In genomic region chr2:159123786-159124185, GRCh38 we compare ENCODE assay signal across 12 cellular contexts.
DNase-seq lines count a peak whose midpoint lies in the region; ATAC-seq and TF ChIP-seq lines count a peak whose summit lies in the region.
"Had no signal": no experiment of that assay in that cellular context is flagged by ENCODE, and none has a peak within 500 bp of the region (broad histone marks: within the 10 kb centered on the region; RNA-seq: fewer than 3 reads in every experiment).

No MANE protein-coding gene starts in this region.

- H3K4me1 Mint-ChIP-seq in stimulated activated effector memory CD8-positive, alpha-beta T cell treated with anti-CD3 and anti-CD28 coated beads, Interleukin-12 subunit alpha, Interleukin-12 subunit beta, amount 100 ng/mL, for 72 hours: peaks cover 28% of the 10 kb centered on the region

- ATAC-seq in stimulated activated effector memory CD8-positive, alpha-beta T cell treated with anti-CD3 and anti-CD28 coated beads, Interleukin-12 subunit alpha, Interleukin-12 subunit beta, amount 100 ng/mL, for 72 hours: no peak

- no peaks in the 10 kb centered on the region for H3K27me3 ChIP-seq in GM23248 (replicated peaks; ENCODE audit: insufficient read depth)
- H3K27me3 ChIP-seq in SJCRH30: no peaks in the 10 kb centered on the region

- peaks cover 35% of the 10 kb centered on the region for H3F3A ChIP-seq in GM23248 (ENCODE audit: insufficient read depth)

- H3K9ac ChIP-seq in GM23248: peak overlapping the region; percentile 76

- H3K36me3 ChIP-seq in GM23248 (ENCODE audit: low read depth) (no peaks in the 10 kb centered on the region), SJCRH30 (no peaks in the 10 kb centered on the region)

- no peak overlapping the region for H2AFZ ChIP-seq in GM23248

- H3K4me3 Mint-ChIP-seq in stimulated activated effector memory CD8-positive, alpha-beta T cell treated with anti-CD3 and anti-CD28 coated beads, Interleukin-12 subunit alpha, Interleukin-12 subunit beta, amount 100 ng/mL, for 72 hours: no peak overlapping the region
- H3K4me3 Mint-ChIP-seq: activated T-helper 1 cell treated with anti-CD3 and anti-CD28 coated beads, Interleukin-12 subunit alpha, Interleukin-12 subunit beta, Interleukin-2, Interleukin-4 antibody, amounts not matched to agents 30 ng/mL and 10 ng/mL and 1 ng/mL, durations not matched to agents 14 hours and 24 hours and 36 hours had no signal

- DNase-seq in GM23248: no peak
- no peak for DNase-seq in RWPE1 (ENCODE audit: low spot score)
- DNase-seq in islet precursor cell: peak; percentile 51
- DNase-seq in stimulated activated effector memory CD8-positive, alpha-beta T cell treated with anti-CD3 and anti-CD28 coated beads, Interleukin-12 subunit alpha, Interleukin-12 subunit beta, amount 100 ng/mL, for 72 hours (ENCODE audit: low spot score in 2 of 2): no peak
- no peak for DNase-seq in hippocampal formation (lab: John Stamatoyannopoulos, UW)
- no peak for DNase-seq in KG1 (lab: John Stamatoyannopoulos, UW)
- no peak for DNase-seq in SJCRH30
- DNase-seq: erythroblast, KBM-7, midbrain, NCI-H2029 had no signal

- H3K9me3 ChIP-seq in GM23248 (ENCODE audit: low read depth) (no peaks in the 10 kb centered on the region), SJCRH30 (replicated peaks) (no peaks in the 10 kb centered on the region; the same call in 1 of the 2 replicates)

- H3K79me2 ChIP-seq in GM23248 (ENCODE audit: insufficient read depth): peaks cover 27% of the 10 kb centered on the region; the same call in 1 of the 2 replicates

- no peak overlapping the region for H3K4me2 ChIP-seq in GM23248 (ENCODE audit: unreplicated experiment)

- in situ Hi-C loops in GM23248 (cut with MboI): no loop called here

- no peaks in the 10 kb centered on the region for H3K36me3 Mint-ChIP-seq in stimulated activated effector memory CD8-positive, alpha-beta T cell treated with anti-CD3 and anti-CD28 coated beads, Interleukin-12 subunit alpha, Interleukin-12 subunit beta, amount 100 ng/mL, for 72 hours

- POLR2A ChIA-PET in RWPE1 (lab: Yijun Ruan, JAX; ENCODE audit: low non-redundant PET): no interaction called here

- H3K4me3 ChIP-seq in GM23248 (no peak overlapping the region), SJCRH30 (no peak overlapping the region)

- TF ChIP-seq CTCF in RWPE1 (conservative IDR thresholded peaks at IDR 0.05; ENCODE audit: low read depth): no peak

- 92 to 95% methylated on average over 9 of the region's 9 CpGs for WGBS in GM23248 (ENCODE audit: low coverage in 1 of 2, low lambda C conversion rate in 2 of 2, missing lambda C conversion rate in 2 of 2), 2 experiments

- no peaks in the 10 kb centered on the region for H3K9me3 Mint-ChIP-seq in stimulated activated effector memory CD8-positive, alpha-beta T cell treated with anti-CD3 and anti-CD28 coated beads, Interleukin-12 subunit alpha, Interleukin-12 subunit beta, amount 100 ng/mL, for 72 hours
- H3K9me3 Mint-ChIP-seq: activated T-helper 1 cell treated with anti-CD3 and anti-CD28 coated beads, Interleukin-12 subunit alpha, Interleukin-12 subunit beta, Interleukin-2, Interleukin-4 antibody, amounts not matched to agents 30 ng/mL and 10 ng/mL and 1 ng/mL, durations not matched to agents 14 hours and 24 hours and 36 hours had no signal

- CTCF ChIA-PET in RWPE1 (lab: Yijun Ruan, JAX): interaction anchor here (0.5 to 0.7 kb wide), 3 partner anchors 14 to 98 kb away, joined by 3 to 4 read pairs (median 4); no protein-coding TSS in a partner anchor

- peaks cover 38% of the 10 kb centered on the region for H3K4me1 ChIP-seq in GM23248 (ENCODE audit: insufficient read depth)
- H3K4me1 ChIP-seq in SJCRH30: peaks cover 21% of the 10 kb centered on the region

- H4K20me1 ChIP-seq in GM23248 (ENCODE audit: insufficient read depth): no peaks in the 10 kb centered on the region

- H3K9me2 ChIP-seq in GM23248 (ENCODE audit: insufficient read depth): no peaks in the 10 kb centered on the region

- peak overlapping the region; percentile 83 for H3K27ac Mint-ChIP-seq in stimulated activated effector memory CD8-positive, alpha-beta T cell treated with anti-CD3 and anti-CD28 coated beads, Interleukin-12 subunit alpha, Interleukin-12 subunit beta, amount 100 ng/mL, for 72 hours
- H3K27ac Mint-ChIP-seq: activated T-helper 1 cell treated with anti-CD3 and anti-CD28 coated beads, Interleukin-12 subunit alpha, Interleukin-12 subunit beta, Interleukin-2, Interleukin-4 antibody, amounts not matched to agents 30 ng/mL and 10 ng/mL and 1 ng/mL, durations not matched to agents 14 hours and 24 hours and 36 hours had no signal

- H3K27ac ChIP-seq in GM23248 (peak overlapping the region; percentile 82), RWPE1 (peak overlapping the region; percentile 97), SJCRH30 (no peak overlapping the region)
